ENCODE assay signal across 10 cellular contexts in the genomic region with DNA sequence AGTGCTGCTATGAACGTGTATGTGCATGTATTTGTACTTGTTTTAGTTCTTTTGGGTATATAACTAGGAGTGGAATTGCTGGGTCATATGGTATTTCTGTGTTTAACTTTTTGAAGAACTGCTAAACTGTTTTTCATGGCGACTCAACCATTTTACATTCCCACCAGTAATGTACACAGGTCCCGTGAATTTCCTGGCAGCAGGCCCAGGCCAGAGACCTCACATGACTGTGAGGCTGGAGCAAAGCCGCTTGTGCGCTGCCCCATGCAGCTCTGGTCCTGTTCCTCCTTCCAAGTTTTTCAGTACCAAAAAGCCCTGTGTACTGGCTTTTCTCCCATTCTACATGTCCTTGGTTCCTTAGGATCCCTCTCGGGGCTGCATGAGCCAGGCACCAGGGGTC. TPM values are rescaled to one million over a fixed set of nuclear protein-coding genes. Genes with fewer than 3 reads are reported as not detected.
DNase-seq lines count a peak whose midpoint lies in the region; TF ChIP-seq lines count a peak whose summit lies in the region.
"Had no signal": no experiment of that assay in that cellular context is flagged by ENCODE, and none has a peak within 500 bp of the region (broad histone marks: within the 10 kb centered on the region; RNA-seq: fewer than 3 reads in every experiment).

No MANE protein-coding gene starts in this region.

- peak overlapping the region; percentile 56 to 79 (median 71) for H3K27ac Mint-ChIP-seq in nephron
- H3K27ac Mint-ChIP-seq: activated naive CD4-positive, alpha-beta T cell treated with anti-CD3 and anti-CD28 coated beads for 36 hours; CD8-positive, alpha-beta T cell had no signal

- TF ChIP-seq CTCF in fibroblast of villous mesenchyme (IDR thresholded peaks at IDR 0.05; ENCODE audit: insufficient read depth, low read depth, low read length) (no peak), nephron (IDR thresholded peaks at IDR 0.05; ENCODE audit: unreplicated experiment in 3 of 3) (no peak)

- peaks cover 6% of the 10 kb centered on the region for H3K27me3 Mint-ChIP-seq in nephron (ENCODE audit: low read depth)

- DNase-seq in DMS 273 (lab: John Stamatoyannopoulos, UW; ENCODE audit: unreplicated experiment) (peak; percentile 92), SHP77 treated with DMSO at 0.1 percent for 48 hours (lab: John Stamatoyannopoulos, UW) (peak; percentile 10), fibroblast of villous mesenchyme (ENCODE audit: low read depth) (peak; percentile 72), SW 1271 (lab: John Stamatoyannopoulos, UW) (no peak), NCI-H524 treated with DMSO at 0.1 percent for 48 hours (lab: John Stamatoyannopoulos, UW) (no peak), dedifferentiated amniotic fluid mesenchymal stem cell (ENCODE audit: extremely low spot score) (no peak), NCI-H2107 (lab: John Stamatoyannopoulos, UW) (no peak)
- DNase-seq: activated naive CD4-positive, alpha-beta T cell treated with anti-CD3 and anti-CD28 coated beads for 36 hours; CD8-positive, alpha-beta T cell had no signal

- no peak overlapping the region for H3K4me3 ChIP-seq in fibroblast of villous mesenchyme (ENCODE audit: low read depth, low read length)

- H3K9me3 Mint-ChIP-seq in nephron, result no peaks in the 10 kb centered on the region
- H3K9me3 Mint-ChIP-seq: CD8-positive, alpha-beta T cell had no signal

- no peaks in the 10 kb centered on the region for H3K36me3 Mint-ChIP-seq in nephron (ENCODE audit: low read depth)
- H3K36me3 Mint-ChIP-seq: CD8-positive, alpha-beta T cell had no signal

- H3K4me3 Mint-ChIP-seq in nephron, result no peak overlapping the region
- H3K4me3 Mint-ChIP-seq: activated naive CD4-positive, alpha-beta T cell treated with anti-CD3 and anti-CD28 coated beads for 36 hours; CD8-positive, alpha-beta T cell had no signal

- H3K4me1 Mint-ChIP-seq in nephron, result peaks cover 66% of the 10 kb centered on the region

RNA-seq across cellular contexts. Expression of a gene that starts 29.6 kb away (rescaled TPM):
- total RNA-seq in fibroblast of villous mesenchyme, result 1.3 and 2.2 TPM in 2 replicates

RNA-seq across cellular contexts. Expression of a gene that starts 45.7 kb away (rescaled TPM):
- total RNA-seq in fibroblast of villous mesenchyme, result not detected in 2 replicates
- total RNA-seq: activated naive CD4-positive, alpha-beta T cell treated with anti-CD3 and anti-CD28 coated beads for 36 hours; CD8-positive, alpha-beta T cell had no signal

Comparison
In these comparisons a context has a peak if more than half of its experiments do, and no peak if none do; other contexts are left out.
1. DNase-seq: peak in DMS 273 (single experiment), SHP77 treated with DMSO at 0.1 percent for 48 hours (single experiment) and fibroblast of villous mesenchyme (single experiment); none in SW 1271 (0 of 2), NCI-H524 treated with DMSO at 0.1 percent for 48 hours (single experiment), dedifferentiated amniotic fluid mesenchymal stem cell (single experiment) and NCI-H2107 (single experiment).